ENCODE assay signal across 22 cellular contexts in genomic region chr13:98453254-98453843, GRCh38.
DNase-seq lines count a peak whose midpoint lies in the region; ATAC-seq and TF ChIP-seq lines count a peak whose summit lies in the region.
"Had no signal": no experiment of that assay in that cellular context is flagged by ENCODE, and none has a peak within 500 bp of the region (broad histone marks: within the 10 kb centered on the region; RNA-seq: fewer than 3 reads in every experiment).

No MANE protein-coding gene starts in this region.

- H3K27ac ChIP-seq in tibial artery: peak overlapping the region; percentile 77 to 80
- H3K27ac ChIP-seq: 22Rv1, parathyroid adenoma, PC-9 had no signal

- CTCF ChIA-PET in HEK293T (lab: Yijun Ruan, JAX): no interaction called here
- CTCF ChIA-PET in activated CD8-positive, alpha-beta T cell treated with anti-CD3 and anti-CD28 coated beads for 36 hours (lab: Charles Lee): interaction anchor here (3.7 kb wide), 1 partner anchor 13 kb away, joined by 18 read pairs; no protein-coding TSS in a partner anchor

- peaks cover 53% of the 10 kb centered on the region for H3K36me3 Mint-ChIP-seq in activated CD4-positive, alpha-beta T cell treated with anti-CD3 and anti-CD28 coated beads, Interleukin-2, amount 10 ng/mL, durations not matched to agents 24 days and 14 days (ENCODE audit: low read depth)
- H3K36me3 Mint-ChIP-seq in T-helper 17 cell (ENCODE audit: low read depth): peaks cover 8% of the 10 kb centered on the region
- H3K36me3 Mint-ChIP-seq in activated CD8-positive, alpha-beta T cell treated with anti-CD3 and anti-CD28 coated beads for 36 hours (ENCODE audit: low read depth): peaks cover 48% of the 10 kb centered on the region

- POLR2A ChIA-PET in HEK293T (lab: Yijun Ruan, JAX): no interaction called here
- POLR2A ChIA-PET in activated CD8-positive, alpha-beta T cell treated with anti-CD3 and anti-CD28 coated beads for 36 hours (lab: Charles Lee): no interaction called here

- no peaks in the 10 kb centered on the region for H3K27me3 ChIP-seq in tibial artery
- H3K27me3 ChIP-seq: brain microvascular endothelial cell, esophagus squamous epithelium had no signal

- no peak overlapping the region for H3K4me3 Mint-ChIP-seq in activated CD4-positive, alpha-beta T cell treated with anti-CD3 and anti-CD28 coated beads, Interleukin-2, amount 10 ng/mL, durations not matched to agents 24 days and 14 days
- H3K4me3 Mint-ChIP-seq in T-helper 17 cell: no peak overlapping the region
- H3K4me3 Mint-ChIP-seq in activated CD8-positive, alpha-beta T cell treated with anti-CD3 and anti-CD28 coated beads for 36 hours: no peak overlapping the region
- H3K4me3 Mint-ChIP-seq: natural killer cell treated with Interleukin-12 subunit alpha and Interleukin-12 subunit beta and Interleukin-15 and Interleukin-18, amount 100 ng/mL, for 72 hours had no signal

- H3K36me3 ChIP-seq in tibial artery: peaks cover 10 to 44% (median 39%) of the 10 kb centered on the region in 3 donors

- peaks cover 19% of the 10 kb centered on the region for H3K4me1 Mint-ChIP-seq in activated CD4-positive, alpha-beta T cell treated with anti-CD3 and anti-CD28 coated beads, Interleukin-2, amount 10 ng/mL, durations not matched to agents 24 days and 14 days
- H3K4me1 Mint-ChIP-seq in T-helper 17 cell: peaks cover 13% of the 10 kb centered on the region
- H3K4me1 Mint-ChIP-seq in activated CD8-positive, alpha-beta T cell treated with anti-CD3 and anti-CD28 coated beads for 36 hours (ENCODE audit: low read depth): peaks cover 23% of the 10 kb centered on the region

- intact Hi-C loops in activated CD4-positive, alpha-beta T cell treated with anti-CD3 and anti-CD28 coated beads, Interleukin-2, amount 10 ng/mL, durations not matched to agents 24 days and 14 days (cut with micrococcal nuclease): no loop called here
- intact Hi-C loops in tibial artery (cut with DNase I; ENCODE audit: low total_unique reads): no loop called here
- intact Hi-C loops in activated CD8-positive, alpha-beta T cell treated with anti-CD3 and anti-CD28 coated beads for 36 hours (cut with micrococcal nuclease): no loop called here

- H3K9me3 ChIP-seq in T-helper 17 cell (ENCODE audit: control insufficient read depth, low read length, poor library complexity, severe bottlenecking) (no peaks in the 10 kb centered on the region), tibial artery (no peaks in the 10 kb centered on the region)
- H3K9me3 ChIP-seq: esophagus squamous epithelium had no signal

- no peak for DNase-seq in activated CD4-positive, alpha-beta T cell treated with anti-CD3 and anti-CD28 coated beads, Interleukin-2, amount 10 ng/mL, durations not matched to agents 24 days and 14 days
- DNase-seq in activated CD4-positive, alpha-beta T cell treated with anti-CD3 and anti-CD28 coated beads for 4 hours: no peak
- DNase-seq in T-helper 17 cell (no peak), hepatic stellate cell (ENCODE audit: low spot score) (peak; percentile 38), tibial artery (no peak), HEK293T (ENCODE audit: extremely low spot score) (no peak)
- DNase-seq in activated CD8-positive, alpha-beta T cell treated with anti-CD3 and anti-CD28 coated beads for 36 hours: no peak
- DNase-seq: activated CD4-positive, alpha-beta T cell treated with anti-CD3 and anti-CD28 coated beads for 48 hours; activated effector memory CD4-positive, alpha-beta T cell treated with Interleukin-2 at 50 U/mL for 16 hours; AML-193; DMS53; esophagus squamous epithelium; NCI-H1105 treated with DMSO at 0.1 percent for 48 hours; NCI-H2081 treated with DMSO at 0.1 percent for 48 hours; NCI-H446; PC-9; SIG-M5 had no signal

- ATAC-seq in T-helper 17 cell (no peak), GM19324 (IDR thresholded peaks at IDR 0.05; ENCODE audit: low FRiP score, unreplicated experiment) (no peak)
- no peak for ATAC-seq in activated CD8-positive, alpha-beta T cell treated with anti-CD3 and anti-CD28 coated beads for 36 hours
- ATAC-seq: natural killer cell treated with Interleukin-12 subunit alpha and Interleukin-12 subunit beta and Interleukin-15 and Interleukin-18, amount 100 ng/mL, for 72 hours had no signal

- no peak overlapping the region for H3K4me3 ChIP-seq in tibial artery
- H3K4me3 ChIP-seq: esophagus squamous epithelium, PC-9 had no signal

- no peaks in the 10 kb centered on the region for H3K27me3 Mint-ChIP-seq in activated CD4-positive, alpha-beta T cell treated with anti-CD3 and anti-CD28 coated beads, Interleukin-2, amount 10 ng/mL, durations not matched to agents 24 days and 14 days
- no peaks in the 10 kb centered on the region for H3K27me3 Mint-ChIP-seq in T-helper 17 cell
- H3K27me3 Mint-ChIP-seq in activated CD8-positive, alpha-beta T cell treated with anti-CD3 and anti-CD28 coated beads for 36 hours: no peaks in the 10 kb centered on the region
- H3K27me3 Mint-ChIP-seq: natural killer cell treated with Interleukin-12 subunit alpha and Interleukin-12 subunit beta and Interleukin-15 and Interleukin-18, amount 100 ng/mL, for 72 hours had no signal

- peaks cover 0 to 77% (median 40%) of the 10 kb centered on the region in 4 donors for H3K4me1 ChIP-seq in tibial artery
- H3K4me1 ChIP-seq: parathyroid adenoma had no signal

- H3K9me3 Mint-ChIP-seq in activated CD4-positive, alpha-beta T cell treated with anti-CD3 and anti-CD28 coated beads, Interleukin-2, amount 10 ng/mL, durations not matched to agents 24 days and 14 days: no peaks in the 10 kb centered on the region
- no peaks in the 10 kb centered on the region for H3K9me3 Mint-ChIP-seq in activated CD8-positive, alpha-beta T cell treated with anti-CD3 and anti-CD28 coated beads for 36 hours
- H3K9me3 Mint-ChIP-seq: natural killer cell treated with Interleukin-12 subunit alpha and Interleukin-12 subunit beta and Interleukin-15 and Interleukin-18, amount 100 ng/mL, for 72 hours had no signal

- peak overlapping the region; percentile 32 for H3K27ac Mint-ChIP-seq in activated CD4-positive, alpha-beta T cell treated with anti-CD3 and anti-CD28 coated beads, Interleukin-2, amount 10 ng/mL, durations not matched to agents 24 days and 14 days
- H3K27ac Mint-ChIP-seq in T-helper 17 cell: peak overlapping the region; percentile 90
- no peak overlapping the region for H3K27ac Mint-ChIP-seq in activated CD8-positive, alpha-beta T cell treated with anti-CD3 and anti-CD28 coated beads for 36 hours
- H3K27ac Mint-ChIP-seq: natural killer cell treated with Interleukin-12 subunit alpha and Interleukin-12 subunit beta and Interleukin-15 and Interleukin-18, amount 100 ng/mL, for 72 hours had no signal

- TF ChIP-seq CTCF in tibial artery (IDR thresholded peaks at IDR 0.05): no peak
- TF ChIP-seq CTCF in activated CD8-positive, alpha-beta T cell treated with anti-CD3 and anti-CD28 coated beads for 36 hours (IDR thresholded peaks at IDR 0.05): no peak

TF ChIP-seq in HEK293T, 16 proteins besides CTCF, POLR2A, EP300 and RAD21:
- TF ChIP-seq FOXK2 (IDR thresholded peaks at IDR 0.05) (no peak), PKNOX1 (IDR thresholded peaks at IDR 0.05) (no peak), L3MBTL2 (conservative IDR thresholded peaks at IDR 0.05) (no peak), SUZ12 (IDR thresholded peaks at IDR 0.05) (no peak), NFRKB (IDR thresholded peaks at IDR 0.05) (no peak), FOXA1 (IDR thresholded peaks at IDR 0.05) (no peak), ZNF384 (IDR thresholded peaks at IDR 0.05) (no peak), BHLHE40 (IDR thresholded peaks at IDR 0.05; ENCODE audit: borderline replicate concordance) (no peak), CTBP1 (IDR thresholded peaks at IDR 0.05; ENCODE audit: borderline replicate concordance) (no peak)
